In genomic region chr14:103848720-103849077, GRCh38 we compare ENCODE assay signal across 8 cellular contexts. TPM values are rescaled to one million over a fixed set of nuclear protein-coding genes. Genes with fewer than 3 reads are reported as not detected.
A peak's percentile ranks its signal among the peaks of the same experiment; 100 is the strongest.
DNase-seq lines count a peak whose midpoint lies in the region; ATAC-seq and TF ChIP-seq lines count a peak whose summit lies in the region.

No MANE protein-coding gene starts in this region.

- H3K4me1 ChIP-seq in BE2C, result 0 out of 2 replicates have a peak, but pooled peaks cover 4% of the 10 kb centered on the region

- H3K27ac Mint-ChIP-seq in T-cell (peak overlapping the region; percentile 36 to 61), osteocyte (ENCODE audit: unreplicated experiment) (no peak overlapping the region)

- ATAC-seq in T-cell (replicated peaks in 1 of 4), result no peak

- intact Hi-C loops in head of caudate nucleus (cut with DNase I), result loop anchor here (5.0 kb wide), 1 partner anchor 69 kb away; no protein-coding TSS in a partner anchor

- peak overlapping the region; percentile 73 to 81 (median 76) for H3K4me3 Mint-ChIP-seq in T-cell
- peak overlapping the region; percentile 64 for H3K4me3 Mint-ChIP-seq in osteocyte (ENCODE audit: unreplicated experiment)

- no peaks in the 10 kb centered on the region for H3K9me3 Mint-ChIP-seq in T-cell
- no peaks in the 10 kb centered on the region for H3K9me3 Mint-ChIP-seq in osteocyte (ENCODE audit: unreplicated experiment)

- peaks cover 8% of the 10 kb centered on the region for H3K36me3 ChIP-seq in BE2C

- H3K4me3 ChIP-seq in BE2C (ENCODE audit: low read depth, low read length), result peak overlapping the region; percentile 61; the same call in 1 of the 2 replicates

- DNase-seq in BE2C (no peak), T-cell (no peak), head of caudate nucleus (peak in 31 of 42 donors; percentile 12 to 62 (median 34)), osteocyte (ENCODE audit: extremely low spot score, unreplicated experiment) (no peak), NCI-H1694 (lab: John Stamatoyannopoulos, UW) (no peak), HT-29 (ENCODE audit: low spot score) (no peak), DMS79 (lab: John Stamatoyannopoulos, UW) (no peak), NCI-H524 treated with DMSO at 0.1 percent for 48 hours (lab: John Stamatoyannopoulos, UW) (no peak)

- H3K4me1 Mint-ChIP-seq in T-cell (peaks cover 18 to 20% (median 20%) of the 10 kb centered on the region in 3 donors), osteocyte (ENCODE audit: unreplicated experiment) (peaks cover 10% of the 10 kb centered on the region)

- CTCF ChIA-PET in T-cell (lab: Charles Lee), result no interaction called here

- H3K9me3 ChIP-seq in BE2C, result no peaks in the 10 kb centered on the region

- no peaks in the 10 kb centered on the region for H3K27me3 Mint-ChIP-seq in T-cell
- peaks cover 21% of the 10 kb centered on the region for H3K27me3 Mint-ChIP-seq in osteocyte (ENCODE audit: unreplicated experiment)

- H3K27me3 ChIP-seq in BE2C, result no peaks in the 10 kb centered on the region

- POLR2A ChIA-PET in T-cell (lab: Charles Lee), result interaction anchor here in 1 of 2 donors (0.6 kb wide), 1 partner anchor 230 kb away, joined by 3 read pairs; no protein-coding TSS in a partner anchor

- H3K36me3 Mint-ChIP-seq in T-cell, result no peaks in the 10 kb centered on the region
- H3K36me3 Mint-ChIP-seq in osteocyte (ENCODE audit: unreplicated experiment), result no peaks in the 10 kb centered on the region

- TF ChIP-seq CTCF in BE2C (IDR thresholded peaks at IDR 0.05; ENCODE audit: low read depth, low read length) (no peak), osteocyte (IDR thresholded peaks at IDR 0.05) (no peak)

RNA-seq across cellular contexts. Expression of gene PPP1R13B, which starts 1.3 kb away (rescaled TPM):
- 70.6 TPM for polyA plus RNA-seq in BE2C (2012; ENCODE audit: insufficient read depth, insufficient read length, low read depth)
- total RNA-seq in T-cell (10 to 100 TPM; 23.8 to 32.4 (median 29.9) TPM), osteocyte (7.9 and 9.0 TPM in 2 replicates)
- 4.5 and 9.1 TPM in 2 replicates for total RNA-seq in HT-29 (2014; rRNA removed; shearing (Covaris generic))

Comparison
In these comparisons a context has a peak if more than half of its experiments do, and no peak if none do; other contexts are left out.
1. DNase-seq: peak in head of caudate nucleus (31 of 42); none in BE2C (single experiment), T-cell (0 of 34), osteocyte (single experiment), NCI-H1694 (single experiment), HT-29 (single experiment), DMS79 (single experiment) and NCI-H524 treated with DMSO at 0.1 percent for 48 hours (single experiment).